In the genomic region with DNA sequence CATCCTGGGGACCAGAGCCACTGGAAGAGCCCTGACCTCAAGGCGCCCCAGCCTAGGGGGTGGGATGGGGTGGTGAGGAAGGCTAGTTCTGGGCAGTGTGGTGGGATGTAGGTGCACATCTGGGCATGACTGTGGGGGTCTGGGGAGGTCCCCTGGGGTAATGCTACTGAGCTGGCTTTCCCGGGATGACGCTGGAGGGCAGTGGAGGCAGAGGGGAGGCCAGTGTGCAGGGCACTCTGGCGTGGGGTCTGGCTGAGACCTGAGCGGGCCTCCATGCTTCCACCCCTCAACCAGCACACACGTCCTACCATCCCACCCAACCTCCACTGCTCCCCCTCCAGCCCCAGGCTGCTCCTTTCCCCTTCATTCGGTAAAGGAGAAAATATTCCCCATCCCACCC, we compare ENCODE assay signal across 10 cellular contexts. TPM values are rescaled to one million over a fixed set of nuclear protein-coding genes. Genes with fewer than 3 reads are reported as not detected.
DNase-seq lines count a peak whose midpoint lies in the region; ATAC-seq and TF ChIP-seq lines count a peak whose summit lies in the region.
"Had no signal": no experiment of that assay in that cellular context is flagged by ENCODE, and none has a peak within 500 bp of the region (broad histone marks: within the 10 kb centered on the region; RNA-seq: fewer than 3 reads in every experiment).

No MANE protein-coding gene starts in this region.

- H3K4me1 ChIP-seq in mesendoderm (ENCODE audit: control insufficient read depth, low read depth, low read length) = no peaks in the 10 kb centered on the region

- H2BK120ac ChIP-seq in mesendoderm (ENCODE audit: low read depth, low read length) = no peak overlapping the region

- no peak for ATAC-seq in stimulated activated naive CD8-positive, alpha-beta T cell treated with anti-CD3 and anti-CD28 coated beads, Interleukin-15, Interleukin-2, amounts not matched to agents 100 U/mL and 50 U/mL, for 24 hours
- no peak for ATAC-seq in naive thymus-derived CD8-positive, alpha-beta T cell

- H3K18ac ChIP-seq in mesendoderm (ENCODE audit: low read length) = no peak overlapping the region

- no peak for TF ChIP-seq POLR2A in erythroblast (IDR thresholded peaks at IDR 0.05; ENCODE audit: low read length)

- no peak overlapping the region for H3K27ac ChIP-seq in mesendoderm (ENCODE audit: low read depth, low read length)

- H2BK5ac ChIP-seq in mesendoderm (ENCODE audit: low read length) = no peak overlapping the region

- no peaks in the 10 kb centered on the region for H3K79me1 ChIP-seq in mesendoderm (ENCODE audit: low read length)

- H3K4me3 Mint-ChIP-seq in stimulated activated naive CD8-positive, alpha-beta T cell treated with anti-CD3 and anti-CD28 coated beads, Interleukin-15, Interleukin-2, amounts not matched to agents 100 ng/mL and 50 ng/mL, for 24 hours = no peak overlapping the region
- H3K4me3 Mint-ChIP-seq in activated naive CD8-positive, alpha-beta T cell treated with anti-CD3 and anti-CD28 coated beads for 36 hours = peak overlapping the region; percentile 22
- H3K4me3 Mint-ChIP-seq in naive thymus-derived CD8-positive, alpha-beta T cell = peak overlapping the region in 5 of 10 donors; percentile 23 to 72 (median 57)

- peaks cover 2% of the 10 kb centered on the region for H3K27me3 ChIP-seq in H7 (ENCODE audit: control insufficient read depth, insufficient read depth, low read length)
- no peaks in the 10 kb centered on the region for H3K27me3 ChIP-seq in mesendoderm (ENCODE audit: insufficient read depth, low read length, poor library complexity)

- no peak overlapping the region for H4K8ac ChIP-seq in mesendoderm (ENCODE audit: low read depth, low read length)

- peaks cover 3% of the 10 kb centered on the region for H3K9me3 Mint-ChIP-seq in stimulated activated naive CD8-positive, alpha-beta T cell treated with anti-CD3 and anti-CD28 coated beads, Interleukin-15, Interleukin-2, amounts not matched to agents 100 ng/mL and 50 ng/mL, for 24 hours
- H3K9me3 Mint-ChIP-seq in activated naive CD8-positive, alpha-beta T cell treated with anti-CD3 and anti-CD28 coated beads for 36 hours = peaks cover 10% of the 10 kb centered on the region
- H3K9me3 Mint-ChIP-seq in naive thymus-derived CD8-positive, alpha-beta T cell = peaks cover 0 to 11% (median 4%) of the 10 kb centered on the region in 9 donors

- H3K9ac ChIP-seq in mesendoderm (ENCODE audit: low read length) = no peak overlapping the region

- H3K27ac Mint-ChIP-seq in stimulated activated naive CD8-positive, alpha-beta T cell treated with anti-CD3 and anti-CD28 coated beads, Interleukin-15, Interleukin-2, amounts not matched to agents 100 ng/mL and 50 ng/mL, for 24 hours = peak overlapping the region; percentile 97
- peak overlapping the region; percentile 97 for H3K27ac Mint-ChIP-seq in activated naive CD8-positive, alpha-beta T cell treated with anti-CD3 and anti-CD28 coated beads for 36 hours
- H3K27ac Mint-ChIP-seq in naive thymus-derived CD8-positive, alpha-beta T cell = peak overlapping the region in 8 of 10 donors; percentile 47 to 95 (median 88)

- H4K5ac ChIP-seq in mesendoderm (ENCODE audit: low read length) = no peak overlapping the region

- no peak overlapping the region for H3K56ac ChIP-seq in mesendoderm (ENCODE audit: low read length)

- POLR2A ChIA-PET in naive thymus-derived CD8-positive, alpha-beta T cell (lab: Charles Lee) = interaction anchor here (0.5 to 5.0 kb wide), 7 partner anchors 10 to 65 kb away, joined by 3 to 32 read pairs (median 4); no protein-coding TSS in a partner anchor

- no peak overlapping the region for H3K4me2 ChIP-seq in mesendoderm (ENCODE audit: low read length)

- H3K36me3 Mint-ChIP-seq in stimulated activated naive CD8-positive, alpha-beta T cell treated with anti-CD3 and anti-CD28 coated beads, Interleukin-15, Interleukin-2, amounts not matched to agents 100 ng/mL and 50 ng/mL, for 24 hours (ENCODE audit: low read depth) = no peaks in the 10 kb centered on the region
- H3K36me3 Mint-ChIP-seq in activated naive CD8-positive, alpha-beta T cell treated with anti-CD3 and anti-CD28 coated beads for 36 hours = peaks cover 11% of the 10 kb centered on the region
- peaks cover 0 to 7% (median 0%) of the 10 kb centered on the region in 3 donors for H3K36me3 Mint-ChIP-seq in naive thymus-derived CD8-positive, alpha-beta T cell

- peaks cover 52% of the 10 kb centered on the region for H3K4me1 Mint-ChIP-seq in stimulated activated naive CD8-positive, alpha-beta T cell treated with anti-CD3 and anti-CD28 coated beads, Interleukin-15, Interleukin-2, amounts not matched to agents 100 ng/mL and 50 ng/mL, for 24 hours (ENCODE audit: low read depth)
- peaks cover 42% of the 10 kb centered on the region for H3K4me1 Mint-ChIP-seq in activated naive CD8-positive, alpha-beta T cell treated with anti-CD3 and anti-CD28 coated beads for 36 hours
- peaks cover 20 to 65% (median 58%) of the 10 kb centered on the region in 4 donors for H3K4me1 Mint-ChIP-seq in naive thymus-derived CD8-positive, alpha-beta T cell

- no peak overlapping the region for H3K4ac ChIP-seq in mesendoderm (ENCODE audit: low read depth, low read length)

- no peak for DNase-seq in stimulated activated naive CD8-positive, alpha-beta T cell treated with anti-CD3 and anti-CD28 coated beads, Interleukin-15, Interleukin-2, amounts not matched to agents 100 U/mL and 50 U/mL, for 24 hours
- DNase-seq in activated naive CD8-positive, alpha-beta T cell treated with anti-CD3 and anti-CD28 coated beads for 36 hours = no peak
- no peak for DNase-seq in naive thymus-derived CD8-positive, alpha-beta T cell
- no peak for DNase-seq in H7
- DNase-seq in erythroblast (lab: John Stamatoyannopoulos, UW) = no peak
- DNase-seq in mesendoderm = no peak
- no peak for DNase-seq in DMS153 (lab: John Stamatoyannopoulos, UW)
- DNase-seq: NCI-H226; stimulated activated CD4-positive, alpha-beta T cell treated with anti-CD3 and anti-CD28 coated beads, Interleukin-12 subunit alpha, Interleukin-12 subunit beta, amount 100 ng/mL, for 4 hours had no signal

- no peak overlapping the region for H3K4me3 ChIP-seq in H7 (ENCODE audit: insufficient read depth, low read depth, low read length)
- no peak overlapping the region for H3K4me3 ChIP-seq in mesendoderm (ENCODE audit: low read length)

- no peak overlapping the region for H3K23ac ChIP-seq in mesendoderm (ENCODE audit: low read length)

- no CpG with 5 or more reads among the region's 7 CpGs for WGBS in mesendoderm (ENCODE audit: extremely low coverage, insufficient coverage, low lambda C conversion rate)

- no peak overlapping the region for H2AK5ac ChIP-seq in mesendoderm (ENCODE audit: low read length)

- no peak overlapping the region for H2BK15ac ChIP-seq in mesendoderm (replicated peaks; ENCODE audit: low read depth)

- H3K36me3 ChIP-seq in H7 (replicated peaks; ENCODE audit: control insufficient read depth, insufficient read depth, low read length) (no peaks in the 10 kb centered on the region), mesendoderm (ENCODE audit: control insufficient read depth, insufficient read depth, low read length) (no peaks in the 10 kb centered on the region)

- no peaks in the 10 kb centered on the region for H3K79me2 ChIP-seq in mesendoderm (ENCODE audit: control insufficient read depth, insufficient read depth, low read length)

- no peaks in the 10 kb centered on the region for H3K27me3 Mint-ChIP-seq in stimulated activated naive CD8-positive, alpha-beta T cell treated with anti-CD3 and anti-CD28 coated beads, Interleukin-15, Interleukin-2, amounts not matched to agents 100 ng/mL and 50 ng/mL, for 24 hours
- H3K27me3 Mint-ChIP-seq in activated naive CD8-positive, alpha-beta T cell treated with anti-CD3 and anti-CD28 coated beads for 36 hours = no peaks in the 10 kb centered on the region
- no peaks in the 10 kb centered on the region for H3K27me3 Mint-ChIP-seq in naive thymus-derived CD8-positive, alpha-beta T cell

RNA-seq across cellular contexts. Expression of a gene that starts 4.8 kb away (rescaled TPM):
- total RNA-seq in activated naive CD8-positive, alpha-beta T cell treated with anti-CD3 and anti-CD28 coated beads for 36 hours = 10 to 100 TPM; 72.2 to 74.1 TPM
- total RNA-seq in naive thymus-derived CD8-positive, alpha-beta T cell = 10 to 100 TPM; 27.8 to 28.3 TPM
- polyA plus RNA-seq in naive thymus-derived CD8-positive, alpha-beta T cell = 10 to 100 TPM in 1 of 3 donors, 1 to 10 TPM in 2; 4.8 to 10.8 (median 5.4) TPM
- total RNA-seq in H7 (2014; rRNA removed; shearing (Covaris generic)) = 20.4 and 35.5 TPM in 2 replicates
- polyA plus RNA-seq in mesendoderm (2013, experiment 1 of 2) = 19.3 TPM
- polyA plus RNA-seq in mesendoderm (2013, experiment 2 of 2) = 19.0 TPM

RNA-seq across cellular contexts. Expression of a gene that starts 32.0 kb away (rescaled TPM):
- total RNA-seq in activated naive CD8-positive, alpha-beta T cell treated with anti-CD3 and anti-CD28 coated beads for 36 hours = 10 to 100 TPM; 50.0 to 50.3 TPM
- 10 to 100 TPM; 48.1 to 48.4 TPM for total RNA-seq in naive thymus-derived CD8-positive, alpha-beta T cell
- 10 to 100 TPM; 34.2 to 52.5 (median 43.5) TPM for polyA plus RNA-seq in naive thymus-derived CD8-positive, alpha-beta T cell
- 44.6 and 51.3 TPM in 2 replicates for total RNA-seq in H7 (2014; rRNA removed; shearing (Covaris generic))
- polyA plus RNA-seq in mesendoderm (2013, experiment 1 of 2) = 23.2 TPM
- polyA plus RNA-seq in mesendoderm (2013, experiment 2 of 2) = 25.0 TPM

RNA-seq across cellular contexts. Expression of a gene that starts 55.5 kb away (rescaled TPM):
- 100 to 1,000 TPM; 136 TPM for total RNA-seq in activated naive CD8-positive, alpha-beta T cell treated with anti-CD3 and anti-CD28 coated beads for 36 hours
- total RNA-seq in naive thymus-derived CD8-positive, alpha-beta T cell = 100 to 1,000 TPM; 302 to 309 TPM
- 100 to 1,000 TPM; 129 to 151 (median 150) TPM for polyA plus RNA-seq in naive thymus-derived CD8-positive, alpha-beta T cell
- 201 and 224 TPM in 2 replicates for total RNA-seq in H7 (2014; rRNA removed; shearing (Covaris generic))
- 202 TPM for polyA plus RNA-seq in mesendoderm (2013, experiment 1 of 2)
- polyA plus RNA-seq in mesendoderm (2013, experiment 2 of 2) = 195 TPM
